9 cellular contexts compared by ENCODE assay signal in the genomic region with DNA sequence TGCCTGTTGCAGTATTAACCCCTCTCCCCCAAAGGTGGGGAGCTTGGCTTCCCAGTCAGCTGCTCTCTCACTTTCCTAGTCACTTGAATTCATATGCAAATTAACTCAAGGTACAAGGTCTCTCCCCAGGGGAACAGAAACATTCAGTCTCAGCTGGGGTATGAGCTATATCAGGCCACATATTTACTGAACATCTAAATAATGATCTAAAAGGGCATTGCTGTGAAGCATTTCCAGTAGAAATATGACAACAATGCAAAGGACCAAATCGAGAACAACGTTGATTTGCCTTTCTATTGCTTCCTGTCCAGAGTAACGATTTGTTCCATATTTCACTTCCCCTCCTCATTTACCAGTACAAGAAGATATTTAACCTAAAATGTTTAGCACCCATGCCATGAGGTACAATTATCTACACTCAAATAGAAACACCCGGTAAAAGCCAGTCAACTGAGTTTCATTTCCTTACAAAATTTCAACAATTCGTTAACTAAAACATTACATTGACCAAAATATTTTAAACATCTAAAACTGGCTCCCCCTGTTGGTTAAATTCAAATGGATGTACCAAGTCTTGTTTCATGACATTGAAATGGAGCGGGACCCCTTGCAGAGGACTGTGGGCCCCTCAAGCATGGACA. TPM values are rescaled to one million over a fixed set of nuclear protein-coding genes. Genes with fewer than 3 reads are reported as not detected.
DNase-seq lines count a peak whose midpoint lies in the region; ATAC-seq and TF ChIP-seq lines count a peak whose summit lies in the region.
"Had no signal": no experiment of that assay in that cellular context is flagged by ENCODE, and none has a peak within 500 bp of the region (broad histone marks: within the 10 kb centered on the region; RNA-seq: fewer than 3 reads in every experiment).

No MANE protein-coding gene starts in this region.

- no peak overlapping the region for H2AFZ ChIP-seq in DND-41 (ENCODE audit: low read depth, low read length)

- POLR2A ChIA-PET in activated B cell treated with CpG ODN at 0.5 μM for 24 hours (lab: Charles Lee) = interaction anchor here (0.5 to 3.2 kb wide), 10 partner anchors 21 to 776 kb away, joined by 3 to 32 read pairs (median 4); a partner anchor contains a TSS
- POLR2A ChIA-PET in naive thymus-derived CD8-positive, alpha-beta T cell (lab: Charles Lee) = interaction anchor here (0.8 kb wide), 1 partner anchor 10 kb away, joined by 3 read pairs; no protein-coding TSS in a partner anchor

- no peak overlapping the region for H3K27ac ChIP-seq in DND-41 (ENCODE audit: low read length)
- H3K27ac ChIP-seq: SJSA1 had no signal

- H3K36me3 Mint-ChIP-seq in activated B cell treated with CpG ODN at 0.5 μM for 24 hours (ENCODE audit: low read depth) = no peaks in the 10 kb centered on the region
- no peaks in the 10 kb centered on the region for H3K36me3 Mint-ChIP-seq in naive thymus-derived CD8-positive, alpha-beta T cell

- H3K9ac ChIP-seq in DND-41 (ENCODE audit: low read depth, low read length) = no peak overlapping the region

- no peak for ATAC-seq in DND-41 (ENCODE audit: insufficient read depth, low read depth)
- ATAC-seq in GM19372 (IDR thresholded peaks at IDR 0.05; ENCODE audit: low read depth, unreplicated experiment) = peak; percentile 86
- ATAC-seq in HG03175 (IDR thresholded peaks at IDR 0.05; ENCODE audit: unreplicated experiment) = peak; percentile 96
- ATAC-seq in activated B cell treated with CpG ODN at 0.5 μM for 24 hours (ENCODE audit: low read depth) = peak; percentile 80
- ATAC-seq in naive thymus-derived CD8-positive, alpha-beta T cell = peak in 1 of 2 donors; percentile 44

- H4K20me1 ChIP-seq in DND-41 (ENCODE audit: insufficient read depth, low read length) = no peaks in the 10 kb centered on the region

- no peak overlapping the region for H3K4me3 ChIP-seq in DND-41 (ENCODE audit: low read depth in 1 of 2, low read length in 2 of 2)
- H3K4me3 ChIP-seq: SJSA1 had no signal

- TF ChIP-seq CTCF in DND-41 (IDR thresholded peaks at IDR 0.05; ENCODE audit: borderline replicate concordance, extremely low read depth, low read length, poor library complexity, severe bottlenecking) (peak; percentile 13), activated B cell treated with CpG ODN at 0.5 μM for 24 hours (IDR thresholded peaks at IDR 0.05) (peak; percentile 42)

- peaks cover 14% of the 10 kb centered on the region for H3K4me1 ChIP-seq in DND-41 (ENCODE audit: insufficient read depth, low read length)
- H3K4me1 ChIP-seq: SJSA1 had no signal

- H3K27me3 Mint-ChIP-seq in activated B cell treated with CpG ODN at 0.5 μM for 24 hours = peaks cover 3% of the 10 kb centered on the region
- peaks cover 0 to 1% (median 0%) of the 10 kb centered on the region in 5 donors for H3K27me3 Mint-ChIP-seq in naive thymus-derived CD8-positive, alpha-beta T cell

- H3K9me3 Mint-ChIP-seq in activated B cell treated with CpG ODN at 0.5 μM for 24 hours = peaks cover 2% of the 10 kb centered on the region
- H3K9me3 Mint-ChIP-seq in naive thymus-derived CD8-positive, alpha-beta T cell = peaks cover 0 to 8% (median 0%) of the 10 kb centered on the region in 9 donors

- H3K36me3 ChIP-seq in DND-41 (ENCODE audit: insufficient read depth, low read length) = no peaks in the 10 kb centered on the region
- H3K36me3 ChIP-seq: SJSA1 had no signal

- CTCF ChIA-PET in activated B cell treated with CpG ODN at 0.5 μM for 24 hours (lab: Charles Lee) = interaction anchor here (0.6 to 3.1 kb wide), 7 partner anchors 10 to 175 kb away, joined by 3 to 8 read pairs (median 4); no protein-coding TSS in a partner anchor

- H3K27ac Mint-ChIP-seq in activated B cell treated with CpG ODN at 0.5 μM for 24 hours = peak overlapping the region; percentile 83
- H3K27ac Mint-ChIP-seq in naive thymus-derived CD8-positive, alpha-beta T cell = peak overlapping the region in 8 of 10 donors; percentile 67 to 89 (median 74)

- H3K79me2 ChIP-seq in DND-41 (ENCODE audit: insufficient read depth, low read length) = no peaks in the 10 kb centered on the region

- H3K9me3 ChIP-seq in DND-41 (ENCODE audit: insufficient read depth, low read length, severe bottlenecking) = no peaks in the 10 kb centered on the region
- H3K9me3 ChIP-seq: SJSA1 had no signal

- H3K27me3 ChIP-seq in DND-41 (ENCODE audit: insufficient read depth, low read length, poor library complexity) = no peaks in the 10 kb centered on the region
- H3K27me3 ChIP-seq: SJSA1 had no signal

- peaks cover 47% of the 10 kb centered on the region for H3K4me1 Mint-ChIP-seq in activated B cell treated with CpG ODN at 0.5 μM for 24 hours
- peaks cover 16 to 39% (median 29%) of the 10 kb centered on the region in 4 donors for H3K4me1 Mint-ChIP-seq in naive thymus-derived CD8-positive, alpha-beta T cell

- intact Hi-C loops in activated B cell treated with CpG ODN at 0.5 μM for 24 hours (cut with micrococcal nuclease) = loop anchor here (1.0 to 10.0 kb wide), 7 partner anchors 14 to 173 kb away; a partner anchor contains a TSS

- H3K4me3 Mint-ChIP-seq in activated B cell treated with CpG ODN at 0.5 μM for 24 hours = peak overlapping the region; percentile 59
- peak overlapping the region; percentile 36 to 74 (median 59) for H3K4me3 Mint-ChIP-seq in naive thymus-derived CD8-positive, alpha-beta T cell

- no peak for DNase-seq in DND-41
- no peak for DNase-seq in activated B cell treated with CpG ODN at 0.5 μM for 24 hours
- peak in 3 of 10 donors; percentile 31 to 36 (median 32) for DNase-seq in naive thymus-derived CD8-positive, alpha-beta T cell
- DNase-seq in NCI-H146 treated with DMSO at 0.1 percent for 48 hours (lab: John Stamatoyannopoulos, UW; ENCODE audit: unreplicated experiment) = no peak
- DNase-seq in anterior cingulate cortex (lab: John Stamatoyannopoulos, UW) = no peak
- DNase-seq in NCI-H1694 treated with DMSO at 0.1 percent for 48 hours (lab: John Stamatoyannopoulos, UW) = no peak

- H3K4me2 ChIP-seq in DND-41 (ENCODE audit: insufficient read depth, low read length) = no peak overlapping the region

RNA-seq across cellular contexts. Expression of a gene that starts 36.5 kb away (rescaled TPM):
- total RNA-seq in activated B cell treated with CpG ODN at 0.5 μM for 24 hours = 34.6 and 41.7 TPM in 2 replicates
- 10 to 100 TPM; 58.9 to 59.0 TPM for total RNA-seq in naive thymus-derived CD8-positive, alpha-beta T cell
- 10 to 100 TPM in 2 of 3 donors, 1 to 10 TPM in 1; 7.6 to 20.7 (median 18.6) TPM for polyA plus RNA-seq in naive thymus-derived CD8-positive, alpha-beta T cell
- total RNA-seq: SJSA1 had no signal

RNA-seq across cellular contexts. Expression of a gene that starts 43.4 kb away (rescaled TPM):
- total RNA-seq in activated B cell treated with CpG ODN at 0.5 μM for 24 hours = 31.6 and 33.9 TPM in 2 replicates
- total RNA-seq in naive thymus-derived CD8-positive, alpha-beta T cell = 100 to 1,000 TPM; 107 to 114 TPM
- 10 to 100 TPM; 42.4 to 46.3 (median 44.2) TPM for polyA plus RNA-seq in naive thymus-derived CD8-positive, alpha-beta T cell
